Comparison of ENCODE assay signal across 8 cellular contexts in the genomic region with DNA sequence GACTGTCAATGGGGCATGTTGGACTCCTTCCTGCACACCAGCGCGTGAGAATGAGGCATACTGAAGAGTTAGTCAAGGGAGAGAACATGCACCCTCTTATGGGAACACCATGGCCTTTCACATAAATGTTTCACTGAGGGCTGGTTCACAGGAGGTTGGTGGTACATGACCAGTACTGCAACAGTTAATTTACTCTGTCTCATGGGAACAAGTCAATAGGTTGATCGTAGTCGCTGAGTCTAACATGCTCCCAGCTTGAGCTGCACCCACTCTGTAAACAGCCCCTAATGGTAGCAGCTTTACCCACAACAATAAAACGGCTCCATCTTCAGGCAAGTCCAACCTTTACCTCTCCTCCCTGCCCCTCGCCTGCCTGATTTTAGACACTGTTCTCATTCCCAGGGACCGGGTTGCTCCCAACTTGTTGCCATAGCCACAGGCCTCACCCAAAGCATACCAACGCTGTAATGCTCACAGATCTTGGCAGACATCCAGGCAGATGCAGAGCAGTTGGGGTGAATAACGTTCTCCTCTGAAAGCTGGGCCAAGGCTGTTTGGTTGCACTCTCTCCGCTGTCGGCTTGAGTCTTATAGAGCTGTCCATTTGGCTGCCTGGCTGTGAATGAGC.
A peak's percentile ranks its signal among the peaks of the same experiment; 100 is the strongest.
DNase-seq lines count a peak whose midpoint lies in the region; ATAC-seq and TF ChIP-seq lines count a peak whose summit lies in the region.

No MANE protein-coding gene starts in this region.

- TF ChIP-seq CTCF in AG04450 (IDR thresholded peaks at IDR 0.05; ENCODE audit: low read depth, low read length): no peak

- H3K27me3 ChIP-seq in AG04450 (ENCODE audit: control insufficient read depth, insufficient read depth, low read length): peaks cover 5% of the 10 kb centered on the region

- no peak overlapping the region for H3K4me3 ChIP-seq in AG04450 (ENCODE audit: low read depth, low read length)

- peak; percentile 86 for DNase-seq in AG04450 (ENCODE audit: low read depth, low spot score)
- peak; percentile 97 for DNase-seq in LoVo (ENCODE audit: low spot score)
- peak; percentile 93 to 95 for DNase-seq in SHP77 (lab: John Stamatoyannopoulos, UW)
- DNase-seq in globus pallidus (ENCODE audit: low spot score): peak; percentile 44
- DNase-seq in pons (ENCODE audit: low spot score): peak; percentile 62
- DNase-seq in stimulated activated CD4-positive, alpha-beta T cell treated with anti-CD3 and anti-CD28 coated beads, Interleukin-2, amount 100 ng/mL, for 24 hours: no peak
- DNase-seq in activated gamma-delta T cell (lab: John Stamatoyannopoulos, UW): no peak

- POLR2A ChIA-PET in AG04450 (lab: Yijun Ruan, JAX): interaction anchor here (0.6 kb wide), 1 partner anchor 474 kb away, joined by 5 read pairs; no protein-coding TSS in a partner anchor

- no peaks in the 10 kb centered on the region for H3K9me3 ChIP-seq in AG04450 (ENCODE audit: control insufficient read depth, insufficient read depth, low read length)

- ATAC-seq in GM18868 (IDR thresholded peaks at IDR 0.05; ENCODE audit: unreplicated experiment): no peak

- CTCF ChIA-PET in AG04450 (lab: Charles Lee): interaction anchor here (0.6 to 1.0 kb wide), 6 partner anchors 22 to 577 kb away, joined by 3 to 4 read pairs (median 3); no protein-coding TSS in a partner anchor

- H3K27ac ChIP-seq in AG04450 (ENCODE audit: low read depth, low read length): peak overlapping the region; percentile 31

Comparison
In these comparisons a context has a peak if more than half of its experiments do, and no peak if none do; other contexts are left out.
1. DNase-seq: peak in AG04450 (single experiment), LoVo (single experiment), SHP77 (2 of 2), globus pallidus (single experiment) and pons (single experiment); none in stimulated activated CD4-positive, alpha-beta T cell treated with anti-CD3 and anti-CD28 coated beads, Interleukin-2, amount 100 ng/mL, for 24 hours (0 of 2) and activated gamma-delta T cell (single experiment).